Comparison of ENCODE assay signal across 1 cellular context in the genomic region with DNA sequence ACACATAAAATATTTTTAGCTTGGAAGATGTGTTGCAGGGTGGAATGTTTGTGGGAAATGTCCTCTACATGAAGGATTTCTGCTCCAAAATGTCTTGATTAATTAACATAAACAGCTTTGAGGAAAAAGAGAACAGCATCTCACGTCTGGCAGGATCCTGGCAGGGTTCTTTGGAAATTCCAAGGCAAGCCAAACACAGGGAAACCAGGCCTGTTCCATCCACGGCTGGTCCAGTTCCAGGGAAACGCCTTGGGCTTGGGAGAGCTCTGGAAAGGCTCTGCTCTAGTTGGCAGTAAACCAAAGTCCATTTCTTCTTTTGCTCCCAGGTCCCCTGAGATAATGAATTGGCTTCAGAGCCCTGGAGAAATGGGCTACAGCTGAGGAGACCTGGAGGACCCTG.
TF ChIP-seq lines count a peak whose summit lies in the region.

No MANE protein-coding gene starts in this region.

TF ChIP-seq in SK-N-SH, 30 proteins besides CTCF, POLR2A, EP300 and RAD21 (continued from another document):
- TF ChIP-seq RXRA (IDR thresholded peaks at IDR 0.05; ENCODE audit: borderline replicate concordance, low read depth) (peak; percentile 41; the same call in 1 of the 2 replicates), ZBTB33 (IDR thresholded peaks at IDR 0.05; ENCODE audit: borderline replicate concordance, low read depth) (no peak), RFX5 (IDR thresholded peaks at IDR 0.05; ENCODE audit: low read length) (no peak), CHD2 (IDR thresholded peaks at IDR 0.05; ENCODE audit: low read length, partially characterized antibody) (peak; percentile 79), JUND (IDR thresholded peaks at IDR 0.05) (peak; percentile 71), TCF12 (IDR thresholded peaks at IDR 0.05) (peak; percentile 97), SIN3A (IDR thresholded peaks at IDR 0.05; ENCODE audit: borderline replicate concordance, low read depth, low read length) (peak; percentile 25; the same call in 1 of the 2 replicates), TEAD4 (IDR thresholded peaks at IDR 0.05; ENCODE audit: borderline replicate concordance, insufficient read depth) (peak; percentile 85), FOXM1 (IDR thresholded peaks at IDR 0.05; ENCODE audit: low read depth) (peak; percentile 46; the same call in 1 of the 2 replicates), POLR2AphosphoS5 (IDR thresholded peaks at IDR 0.05; ENCODE audit: low read depth, low read length) (peak; percentile 70; the same call in 1 of the 2 replicates), NRF1 (IDR thresholded peaks at IDR 0.05; ENCODE audit: low read depth, low read length) (no peak), NFIC (IDR thresholded peaks at IDR 0.05; ENCODE audit: borderline replicate concordance) (peak; percentile 92), MXI1 (IDR thresholded peaks at IDR 0.05; ENCODE audit: low read depth, low read length) (peak; percentile 32; the same call in 1 of the 2 replicates), GATA2 (CRISPR knock-in tag; IDR thresholded peaks at IDR 0.05) (0 out of 2 replicates have a peak, but pooled peaks have one; percentile 6), MEF2A (IDR thresholded peaks at IDR 0.05; ENCODE audit: borderline replicate concordance, low read depth) (peak; percentile 28; the same call in 1 of the 2 replicates), RCOR1 (IDR thresholded peaks at IDR 0.05; ENCODE audit: low read length) (peak; percentile 98), GABPA (IDR thresholded peaks at IDR 0.05; ENCODE audit: low read depth) (no peak)
- TF ChIP-seq, protein P1, sequence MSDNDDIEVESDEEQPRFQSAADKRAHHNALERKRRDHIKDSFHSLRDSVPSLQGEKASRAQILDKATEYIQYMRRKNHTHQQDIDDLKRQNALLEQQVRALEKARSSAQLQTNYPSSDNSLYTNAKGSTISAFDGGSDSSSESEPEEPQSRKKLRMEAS (IDR thresholded peaks at IDR 0.05; ENCODE audit: low read depth), result 0 out of 2 replicates have a peak, but pooled peaks have one; percentile 21
- TF ChIP-seq, protein P2, sequence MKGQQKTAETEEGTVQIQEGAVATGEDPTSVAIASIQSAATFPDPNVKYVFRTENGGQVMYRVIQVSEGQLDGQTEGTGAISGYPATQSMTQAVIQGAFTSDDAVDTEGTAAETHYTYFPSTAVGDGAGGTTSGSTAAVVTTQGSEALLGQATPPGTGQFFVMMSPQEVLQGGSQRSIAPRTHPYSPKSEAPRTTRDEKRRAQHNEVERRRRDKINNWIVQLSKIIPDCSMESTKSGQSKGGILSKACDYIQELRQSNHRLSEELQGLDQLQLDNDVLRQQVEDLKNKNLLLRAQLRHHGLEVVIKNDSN (IDR thresholded peaks at IDR 0.05; ENCODE audit: borderline replicate concordance, low read depth), result no peak
TF ChIP-seq in SK-N-SH: peak in this region for 16.
